In genomic region chr16:56616608-56617211, GRCh38 we compare ENCODE assay signal across 9 cellular contexts. TPM values are rescaled to one million over a fixed set of nuclear protein-coding genes. Genes with fewer than 3 reads are reported as not detected.
DNase-seq lines count a peak whose midpoint lies in the region; ATAC-seq and TF ChIP-seq lines count a peak whose summit lies in the region.
"Had no signal": no experiment of that assay in that cellular context is flagged by ENCODE, and none has a peak within 500 bp of the region (broad histone marks: within the 10 kb centered on the region; RNA-seq: fewer than 3 reads in every experiment).

No MANE protein-coding gene starts in this region.

- no peak for TF ChIP-seq CTCF in AG09309 (IDR thresholded peaks at IDR 0.05; ENCODE audit: control insufficient read depth, insufficient read depth, low read depth, low read length, missing control alignments)
- TF ChIP-seq CTCF in foreskin fibroblast (IDR thresholded peaks at IDR 0.05; ENCODE audit: low read depth, low read length) = no peak
- no peak for TF ChIP-seq CTCF in neural cell (IDR thresholded peaks at IDR 0.05; ENCODE audit: poor library complexity, severe bottlenecking)

- no peaks in the 10 kb centered on the region for H3K79me2 ChIP-seq in neural cell (replicated peaks; ENCODE audit: insufficient read depth, low read length)

- H4K20me1 ChIP-seq in neural cell (ENCODE audit: insufficient read depth) = no peaks in the 10 kb centered on the region

- no peaks in the 10 kb centered on the region for H3F3A ChIP-seq in neural cell (ENCODE audit: insufficient read depth, low read length, poor library complexity, severe bottlenecking)

- H3K9me3 ChIP-seq in neural cell (ENCODE audit: low read length) = no peaks in the 10 kb centered on the region

- no peaks in the 10 kb centered on the region for H3K9me3 Mint-ChIP-seq in activated CD8-positive, alpha-beta T cell treated with anti-CD3 and anti-CD28 coated beads, Interleukin-2, amount 10 ng/mL, durations not matched to agents 7 days and 5 days (ENCODE audit: insufficient read depth)

- CTCF ChIA-PET in activated CD8-positive, alpha-beta T cell treated with anti-CD3 and anti-CD28 coated beads, Interleukin-2, amount 10 ng/mL, durations not matched to agents 7 days and 5 days (lab: Charles Lee) = interaction anchor here (1.6 kb wide), 1 partner anchor 13 kb away, joined by 6 read pairs; no protein-coding TSS in a partner anchor

- H3K9me2 ChIP-seq in neural cell (ENCODE audit: insufficient read depth, low read length) = no peaks in the 10 kb centered on the region

- H3K4me1 Mint-ChIP-seq in activated CD8-positive, alpha-beta T cell treated with anti-CD3 and anti-CD28 coated beads, Interleukin-2, amount 10 ng/mL, durations not matched to agents 7 days and 5 days (ENCODE audit: low read depth) = peaks cover 46% of the 10 kb centered on the region

- H3K4me3 Mint-ChIP-seq in activated CD8-positive, alpha-beta T cell treated with anti-CD3 and anti-CD28 coated beads, Interleukin-2, amount 10 ng/mL, durations not matched to agents 7 days and 5 days = peak overlapping the region; percentile 64

- H2AFZ ChIP-seq in neural cell (ENCODE audit: low read depth, low read length) = no peak overlapping the region

- no peak for ATAC-seq in activated CD8-positive, alpha-beta T cell treated with anti-CD3 and anti-CD28 coated beads, Interleukin-2, amount 10 ng/mL, durations not matched to agents 7 days and 5 days
- no peak for ATAC-seq in HG03095 (IDR thresholded peaks at IDR 0.05; ENCODE audit: unreplicated experiment)

- peak overlapping the region; percentile 14 for H3K27ac Mint-ChIP-seq in activated CD8-positive, alpha-beta T cell treated with anti-CD3 and anti-CD28 coated beads, Interleukin-2, amount 10 ng/mL, durations not matched to agents 7 days and 5 days

- H3K27me3 Mint-ChIP-seq in activated CD8-positive, alpha-beta T cell treated with anti-CD3 and anti-CD28 coated beads, Interleukin-2, amount 10 ng/mL, durations not matched to agents 7 days and 5 days (ENCODE audit: low read depth) = peaks cover 16% of the 10 kb centered on the region

- POLR2A ChIA-PET in activated CD8-positive, alpha-beta T cell treated with anti-CD3 and anti-CD28 coated beads, Interleukin-2, amount 10 ng/mL, durations not matched to agents 7 days and 5 days (lab: Charles Lee) = interaction anchor here (2.6 kb wide), 1 partner anchor 9 kb away, joined by 14 read pairs; the partner anchor contains the start of gene MT1E

- H3K9ac ChIP-seq in neural cell (ENCODE audit: low read length) = no peak overlapping the region

- no peaks in the 10 kb centered on the region for H3K36me3 Mint-ChIP-seq in activated CD8-positive, alpha-beta T cell treated with anti-CD3 and anti-CD28 coated beads, Interleukin-2, amount 10 ng/mL, durations not matched to agents 7 days and 5 days (ENCODE audit: low read depth)

- H3K4me2 ChIP-seq in neural cell (ENCODE audit: low read length) = no peak overlapping the region

- H3K27ac ChIP-seq in neural cell (ENCODE audit: low read length) = no peak overlapping the region

- H3K27me3 ChIP-seq in neural cell (ENCODE audit: insufficient read depth, low read depth, low read length) = peaks cover 65% of the 10 kb centered on the region

- TF ChIP-seq EP300 in neural cell (conservative IDR thresholded peaks at IDR 0.05; ENCODE audit: poor library complexity, severe bottlenecking) = no peak

- H3K4me3 ChIP-seq in AG09309 (ENCODE audit: control insufficient read depth, low read depth, low read length) = peak overlapping the region; percentile 16
- peak overlapping the region; percentile 20 to 43 for H3K4me3 ChIP-seq in foreskin fibroblast (ENCODE audit: low read depth in 1 of 2, low read length in 2 of 2)
- H3K4me3 ChIP-seq in neural cell (ENCODE audit: low read length) = peak overlapping the region; percentile 57

- H3K36me3 ChIP-seq in neural cell (ENCODE audit: insufficient read depth, low read length) = no peaks in the 10 kb centered on the region

- DNase-seq in AG09309 (ENCODE audit: low read depth) (no peak), foreskin fibroblast (no peak), SW 1271 (lab: John Stamatoyannopoulos, UW) (no peak)
- DNase-seq in activated CD8-positive, alpha-beta T cell treated with anti-CD3 and anti-CD28 coated beads, Interleukin-2, amount 10 ng/mL, durations not matched to agents 7 days and 5 days = no peak
- DNase-seq in activated effector memory CD4-positive, alpha-beta T cell treated with Interleukin-2 at 50 U/mL for 16 hours = no peak
- no peak for DNase-seq in stimulated activated CD4-positive, alpha-beta T cell treated with anti-CD3 and anti-CD28 coated beads, Interleukin-1b, Interleukin-23, amount 100 ng/mL, for 48 hours
- DNase-seq: DND-41 had no signal

- TF ChIP-seq RAD21 in neural cell (conservative IDR thresholded peaks at IDR 0.05) = no peak

TF ChIP-seq in neural cell, 6 proteins besides CTCF, POLR2A, EP300 and RAD21:
- TF ChIP-seq EZH2 (IDR thresholded peaks at IDR 0.05; ENCODE audit: borderline replicate concordance, insufficient read depth, low read length, poor library complexity, severe bottlenecking) (no peak), TAF1 (IDR thresholded peaks at IDR 0.05; ENCODE audit: low read depth) (no peak), POLR2AphosphoS5 (IDR thresholded peaks at IDR 0.05) (no peak), SMC3 (conservative IDR thresholded peaks at IDR 0.05; ENCODE audit: poor library complexity) (no peak)

RNA-seq across cellular contexts. Expression of gene MT2A, which starts 8.3 kb away (rescaled TPM):
- 100 to 1,000 TPM; 186 to 210 TPM for total RNA-seq in activated CD8-positive, alpha-beta T cell treated with anti-CD3 and anti-CD28 coated beads, Interleukin-2, amount 10 ng/mL, durations not matched to agents 7 days and 5 days
- polyA plus RNA-seq in neural cell = not detected in 2 replicates
- not detected in 2 replicates for polyA minus RNA-seq in neural cell

RNA-seq across cellular contexts. Expression of gene MT1E, which starts 8.9 kb away (rescaled TPM):
- 10 to 100 TPM; 65.0 to 74.8 TPM for total RNA-seq in activated CD8-positive, alpha-beta T cell treated with anti-CD3 and anti-CD28 coated beads, Interleukin-2, amount 10 ng/mL, durations not matched to agents 7 days and 5 days
- not detected in 2 replicates for polyA plus RNA-seq in neural cell
- not detected in 2 replicates for polyA minus RNA-seq in neural cell

RNA-seq across cellular contexts. Expression of gene MT1M, which starts 15.7 kb away (rescaled TPM):
- total RNA-seq in activated CD8-positive, alpha-beta T cell treated with anti-CD3 and anti-CD28 coated beads, Interleukin-2, amount 10 ng/mL, durations not matched to agents 7 days and 5 days = not detected
- polyA plus RNA-seq in neural cell = not detected in 2 replicates
- polyA minus RNA-seq in neural cell = not detected in 2 replicates

RNA-seq across cellular contexts. Expression of gene MT1A, which starts 21.8 kb away (rescaled TPM):
- not detected for total RNA-seq in activated CD8-positive, alpha-beta T cell treated with anti-CD3 and anti-CD28 coated beads, Interleukin-2, amount 10 ng/mL, durations not matched to agents 7 days and 5 days
- not detected in 2 replicates for polyA plus RNA-seq in neural cell
- not detected in 2 replicates for polyA minus RNA-seq in neural cell

RNA-seq across cellular contexts. Expression of gene MT3, which starts 27.4 kb away (rescaled TPM):
- 1 to 10 TPM; 6.2 to 7.5 TPM for total RNA-seq in activated CD8-positive, alpha-beta T cell treated with anti-CD3 and anti-CD28 coated beads, Interleukin-2, amount 10 ng/mL, durations not matched to agents 7 days and 5 days
- polyA plus RNA-seq in neural cell = 1.9 and 8.2 TPM in 2 replicates
- 1.2 TPM in 1 of 2 replicates, not detected in the other for polyA minus RNA-seq in neural cell
